In genomic region chr9:100170556-100170955, GRCh38 we compare ENCODE assay signal across 17 cellular contexts.
"Had no signal": no experiment of that assay in that cellular context is flagged by ENCODE, and none has a peak within 500 bp of the region (broad histone marks: within the 10 kb centered on the region; RNA-seq: fewer than 3 reads in every experiment).

No MANE protein-coding gene starts in this region.

- ATAC-seq: activated naive CD8-positive, alpha-beta T cell treated with anti-CD3 and anti-CD28 coated beads, Interleukin-2, amount 50 U/mL, for 24 hours; left ventricle myocardium superior; stimulated activated naive B cell treated with anti-CD40 and anti-IgM and Interleukin-4, amounts not matched to agents 10 μg/mL and 1 μg/mL and 100 μg/mL, for 72 hours had no signal

- H3K9me3 ChIP-seq: thyroid gland had no signal

- H3K4me1 ChIP-seq: esophagus squamous epithelium, foreskin keratinocyte, thyroid gland had no signal

- H3K36me3 ChIP-seq: thyroid gland had no signal

- H3K4me3 ChIP-seq: esophagus squamous epithelium, thyroid gland had no signal

- H3K27me3 ChIP-seq: esophagus squamous epithelium, foreskin keratinocyte, thyroid gland had no signal

- DNase-seq: activated CD4-positive, alpha-beta T cell treated with anti-CD3 and anti-CD28 coated beads, Interleukin-2, amount 10 ng/mL, durations not matched to agents 7 days and 5 days; activated CD4-positive, CD25-positive, alpha-beta regulatory T cell; activated naive CD4-positive, alpha-beta T cell treated with Interleukin-2 at 50 U/mL for 16 hours; activated naive CD8-positive, alpha-beta T cell treated with anti-CD3 and anti-CD28 coated beads, Interleukin-2, amount 50 U/mL, for 24 hours; central memory CD4-positive, alpha-beta T cell; cortex of kidney; effector CD4-positive, alpha-beta T cell; esophagus squamous epithelium; foreskin keratinocyte; glutamatergic neuron; hypothalamus; left ventricle myocardium superior; nephron progenitor cell; occipital lobe; stimulated activated CD4-positive, alpha-beta T cell treated with anti-CD3 and anti-CD28 coated beads, Interleukin-2, amount 100 ng/mL, for 48 hours; stimulated activated naive B cell treated with anti-CD40 and anti-IgM and Interleukin-4, amounts not matched to agents 10 μg/mL and 1 μg/mL and 100 μg/mL, for 72 hours; thyroid gland had no signal

- H3K27ac ChIP-seq: esophagus squamous epithelium, foreskin keratinocyte, thyroid gland had no signal
